Comparison of ENCODE assay signal across 1 cellular context in genomic region chr10:122877264-122877663, GRCh38.
TF ChIP-seq lines count a peak whose summit lies in the region.

No MANE protein-coding gene starts in this region.

TF ChIP-seq in GM12878, 131 proteins besides CTCF, POLR2A, EP300 and RAD21:
- TF ChIP-seq HDAC6 (IDR thresholded peaks at IDR 0.05; ENCODE audit: unreplicated experiment) (no peak), TAF1 (IDR thresholded peaks at IDR 0.05; ENCODE audit: borderline replicate concordance, low read depth, low read length) (no peak), ZSCAN29 (IDR thresholded peaks at IDR 0.05) (no peak), MTA2 (IDR thresholded peaks at IDR 0.05; ENCODE audit: low read depth) (no peak), RAD51 (IDR thresholded peaks at IDR 0.05) (no peak), NFIC (IDR thresholded peaks at IDR 0.05; ENCODE audit: low read depth, low read length) (no peak), POU2F2 (IDR thresholded peaks at IDR 0.05; ENCODE audit: borderline replicate concordance, low read depth, low read length) (no peak), SMAD5 (IDR thresholded peaks at IDR 0.05; ENCODE audit: low read depth) (no peak), FOXM1 (IDR thresholded peaks at IDR 0.05; ENCODE audit: low read depth, low read length) (no peak), BHLHE40 (IDR thresholded peaks at IDR 0.05; ENCODE audit: borderline replicate concordance in 1 of 2, low read depth in 2 of 2, low read length in 1 of 2) (no peak), CUX1 (IDR thresholded peaks at IDR 0.05; ENCODE audit: insufficient replicate concordance, low read depth, low read length) (no peak), ATF7 (IDR thresholded peaks at IDR 0.05; ENCODE audit: low read depth) (no peak), NFXL1 (IDR thresholded peaks at IDR 0.05; ENCODE audit: borderline replicate concordance) (no peak)
